In genomic region chr5:1511651-1512540, GRCh38 we compare ENCODE assay signal across 8 cellular contexts. TPM values are rescaled to one million over a fixed set of nuclear protein-coding genes. Genes with fewer than 3 reads are reported as not detected.
A peak's percentile ranks its signal among the peaks of the same experiment; 100 is the strongest.
DNase-seq lines count a peak whose midpoint lies in the region; ATAC-seq and TF ChIP-seq lines count a peak whose summit lies in the region.

No MANE protein-coding gene starts in this region.

- ATAC-seq in Right ventricle myocardium superior (ENCODE audit: poor library complexity) (no peak), HG03135 (IDR thresholded peaks at IDR 0.05; ENCODE audit: unreplicated experiment) (no peak)
- ATAC-seq in stimulated activated memory B cell treated with anti-CD40 and anti-IgM and Interleukin-4, amounts not matched to agents 10 μg/mL and 1 μg/mL and 100 μg/mL, for 72 hours: peak; percentile 42

- peak; percentile 45 for TF ChIP-seq CTCF in GM13976 (IDR thresholded peaks at IDR 0.05; ENCODE audit: borderline replicate concordance, control extremely low read depth, extremely low read depth, insufficient read depth, missing control alignments)

- peaks cover 86% of the 10 kb centered on the region for H3K4me1 Mint-ChIP-seq in stimulated activated memory B cell treated with anti-CD40 and anti-IgM and Interleukin-4, amounts not matched to agents 10 μg/mL and 1 μg/mL and 100 μg/mL, for 72 hours
- peaks cover 7% of the 10 kb centered on the region for H3K4me1 Mint-ChIP-seq in activated CD4-positive, alpha-beta T cell treated with anti-CD3 and anti-CD28 coated beads, Interleukin-2, amount 10 ng/mL, durations not matched to agents 24 days and 14 days

- no peaks in the 10 kb centered on the region; the same call in 1 of the 2 replicates for H3K36me3 ChIP-seq in ACC112 (ENCODE audit: insufficient read depth, low read length)
- H3K36me3 ChIP-seq in SJSA1: peaks cover 16% of the 10 kb centered on the region

- peaks cover 87% of the 10 kb centered on the region for H3K79me2 ChIP-seq in ACC112 (ENCODE audit: control insufficient read depth, insufficient read depth, low read length, unreplicated experiment)

- intact Hi-C loops in Right ventricle myocardium superior (cut with DNase I): no loop called here
- intact Hi-C loops in activated CD4-positive, alpha-beta T cell treated with anti-CD3 and anti-CD28 coated beads, Interleukin-2, amount 10 ng/mL, durations not matched to agents 24 days and 14 days (cut with micrococcal nuclease): no loop called here

- H3K27me3 ChIP-seq in ACC112 (ENCODE audit: insufficient read depth, low read length) (no peaks in the 10 kb centered on the region), SJSA1 (replicated peaks) (no peaks in the 10 kb centered on the region)

- H3K27ac Mint-ChIP-seq in stimulated activated memory B cell treated with anti-CD40 and anti-IgM and Interleukin-4, amounts not matched to agents 10 μg/mL and 1 μg/mL and 100 μg/mL, for 72 hours: peak overlapping the region; percentile 58
- no peak overlapping the region for H3K27ac Mint-ChIP-seq in activated CD4-positive, alpha-beta T cell treated with anti-CD3 and anti-CD28 coated beads, Interleukin-2, amount 10 ng/mL, durations not matched to agents 24 days and 14 days

- in situ Hi-C loops in GM13976 (cut with MboI; ENCODE audit: low sequenced_read_pairs, unreplicated experiment): no loop called here

- no peak for DNase-seq in GM13976 (ENCODE audit: low spot score)
- peak; percentile 23 to 72 for DNase-seq in SJSA1 (ENCODE audit: low read depth in 1 of 2, low spot score in 2 of 2)
- peak; percentile 30 for DNase-seq in Right ventricle myocardium superior
- no peak for DNase-seq in activated CD4-positive, alpha-beta T cell treated with anti-CD3 and anti-CD28 coated beads, Interleukin-2, amount 10 ng/mL, durations not matched to agents 24 days and 14 days
- no peak for DNase-seq in NCI-H510A (lab: John Stamatoyannopoulos, UW)

- H3K4me3 Mint-ChIP-seq in stimulated activated memory B cell treated with anti-CD40 and anti-IgM and Interleukin-4, amounts not matched to agents 10 μg/mL and 1 μg/mL and 100 μg/mL, for 72 hours: no peak overlapping the region
- H3K4me3 Mint-ChIP-seq in activated CD4-positive, alpha-beta T cell treated with anti-CD3 and anti-CD28 coated beads, Interleukin-2, amount 10 ng/mL, durations not matched to agents 24 days and 14 days: no peak overlapping the region

- H3K36me3 Mint-ChIP-seq in stimulated activated memory B cell treated with anti-CD40 and anti-IgM and Interleukin-4, amounts not matched to agents 10 μg/mL and 1 μg/mL and 100 μg/mL, for 72 hours: peaks cover 48% of the 10 kb centered on the region
- peaks cover 10% of the 10 kb centered on the region for H3K36me3 Mint-ChIP-seq in activated CD4-positive, alpha-beta T cell treated with anti-CD3 and anti-CD28 coated beads, Interleukin-2, amount 10 ng/mL, durations not matched to agents 24 days and 14 days (ENCODE audit: low read depth)

- H3K4me3 ChIP-seq in ACC112 (ENCODE audit: low read depth, low read length) (no peak overlapping the region), SJSA1 (no peak overlapping the region)

- H3K27me3 Mint-ChIP-seq in stimulated activated memory B cell treated with anti-CD40 and anti-IgM and Interleukin-4, amounts not matched to agents 10 μg/mL and 1 μg/mL and 100 μg/mL, for 72 hours: no peaks in the 10 kb centered on the region
- H3K27me3 Mint-ChIP-seq in activated CD4-positive, alpha-beta T cell treated with anti-CD3 and anti-CD28 coated beads, Interleukin-2, amount 10 ng/mL, durations not matched to agents 24 days and 14 days: no peaks in the 10 kb centered on the region

- H3K9me3 Mint-ChIP-seq in stimulated activated memory B cell treated with anti-CD40 and anti-IgM and Interleukin-4, amounts not matched to agents 10 μg/mL and 1 μg/mL and 100 μg/mL, for 72 hours: no peaks in the 10 kb centered on the region
- H3K9me3 Mint-ChIP-seq in activated CD4-positive, alpha-beta T cell treated with anti-CD3 and anti-CD28 coated beads, Interleukin-2, amount 10 ng/mL, durations not matched to agents 24 days and 14 days: no peaks in the 10 kb centered on the region

- H2AFZ ChIP-seq in ACC112 (ENCODE audit: low read length, unreplicated experiment): no peak overlapping the region

- no peaks in the 10 kb centered on the region for H3K9me3 ChIP-seq in SJSA1 (replicated peaks)

- H3K27ac ChIP-seq in ACC112 (ENCODE audit: low read depth, low read length) (peak overlapping the region; percentile 38; the same call in 1 of the 2 replicates), SJSA1 (no peak overlapping the region)

- H3K4me1 ChIP-seq in ACC112 (ENCODE audit: control insufficient read depth, insufficient read depth, low read length, unreplicated experiment) (peaks cover 24% of the 10 kb centered on the region), SJSA1 (replicated peaks) (0 out of 2 replicates have a peak, but pooled peaks cover 8% of the 10 kb centered on the region)

RNA-seq across cellular contexts. Expression of gene LPCAT1, which starts 11.9 kb away (rescaled TPM):
- total RNA-seq in SJSA1 (2014; rRNA removed; shearing (Covaris generic)): 22.5 and 28.2 TPM in 2 replicates
- 11.5 TPM for total RNA-seq in Right ventricle myocardium superior
- total RNA-seq in activated CD4-positive, alpha-beta T cell treated with anti-CD3 and anti-CD28 coated beads, Interleukin-2, amount 10 ng/mL, durations not matched to agents 24 days and 14 days: 93.2 and 95.6 TPM in 2 replicates

Comparison
In these comparisons a context has a peak if more than half of its experiments do, and no peak if none do; other contexts are left out.
1. DNase-seq: peak in SJSA1 (2 of 2) and Right ventricle myocardium superior (single experiment); none in GM13976 (single experiment), activated CD4-positive, alpha-beta T cell treated with anti-CD3 and anti-CD28 coated beads, Interleukin-2, amount 10 ng/mL, durations not matched to agents 24 days and 14 days (single experiment) and NCI-H510A (single experiment).